24 cellular contexts compared by ENCODE assay signal in genomic region chr4:158871050-158871724, GRCh38.
DNase-seq lines count a peak whose midpoint lies in the region; ATAC-seq, FAIRE-seq and TF ChIP-seq lines count a peak whose summit lies in the region.
"Had no signal": no experiment of that assay in that cellular context is flagged by ENCODE, and none has a peak within 500 bp of the region (broad histone marks: within the 10 kb centered on the region; RNA-seq: fewer than 3 reads in every experiment).

No MANE protein-coding gene starts in this region.

- no peak overlapping the region for H3K4me3 Mint-ChIP-seq in astrocyte (ENCODE audit: unreplicated experiment)
- H3K4me3 Mint-ChIP-seq: activated T-cell treated with anti-CD3 and anti-CD28 coated beads, Interleukin-2, amount 50 U/mL, for 72 hours; CD4-positive, CD25-positive, alpha-beta regulatory T cell; IgD-negative memory B cell; naive thymus-derived CD4-positive, alpha-beta T cell had no signal

- H3K4me1 Mint-ChIP-seq in astrocyte (ENCODE audit: low read depth, unreplicated experiment): peaks cover 18% of the 10 kb centered on the region
- H3K4me1 Mint-ChIP-seq: IgD-negative memory B cell had no signal

- intact Hi-C loops in Right ventricle myocardium superior (cut with DNase I) (no loop called here), right cardiac atrium (cut with DNase I) (no loop called here), aorta (cut with DNase I) (loop anchor here (5.0 to 10.0 kb wide), 3 partner anchors 41 to 234 kb away; partner anchors contain the start of gene RAPGEF2 (in 2 of the 2))

- ATAC-seq in Right ventricle myocardium superior (ENCODE audit: poor library complexity) (peak; percentile 26), right cardiac atrium (peak; percentile 44 to 71), aorta (ENCODE audit: low FRiP score) (peak; percentile 63), GM21447 (IDR thresholded peaks at IDR 0.05; ENCODE audit: unreplicated experiment) (no peak)
- ATAC-seq in stimulated activated naive CD8-positive, alpha-beta T cell treated with anti-CD3 and anti-CD28 coated beads, Interleukin-15, Interleukin-2, amounts not matched to agents 100 U/mL and 50 U/mL, for 24 hours: no peak
- ATAC-seq: activated CD4-positive, CD25-positive, alpha-beta regulatory T cell treated with anti-CD3 and anti-CD28 coated beads, Interleukin-2, amount 50 U/mL, for 24 hours; activated T-cell treated with anti-CD3 and anti-CD28 coated beads, Interleukin-2, amount 50 U/mL, for 72 hours had no signal

- H3K79me2 ChIP-seq in astrocyte (ENCODE audit: insufficient read depth, low read length): no peaks in the 10 kb centered on the region

- H3K36me3 Mint-ChIP-seq in astrocyte (ENCODE audit: low read depth, unreplicated experiment): peaks cover 9% of the 10 kb centered on the region
- H3K36me3 Mint-ChIP-seq: IgD-negative memory B cell had no signal

- H3K4me3 ChIP-seq in right atrium auricular region (no peak overlapping the region), astrocyte (ENCODE audit: insufficient read depth, low read depth, low read length) (no peak overlapping the region), right cardiac atrium (ENCODE audit: low read length) (no peak overlapping the region), aorta (ENCODE audit: low read length in 2 of 2) (no peak overlapping the region)
- H3K4me3 ChIP-seq: psoas muscle had no signal

- H3K27me3 ChIP-seq in right atrium auricular region (no peaks in the 10 kb centered on the region), astrocyte (ENCODE audit: insufficient read depth, low read length) (no peaks in the 10 kb centered on the region), right cardiac atrium (ENCODE audit: control insufficient read depth, insufficient read depth) (no peaks in the 10 kb centered on the region), aorta (ENCODE audit: control insufficient read depth in 1 of 2, insufficient read depth in 2 of 2, low read length in 1 of 2) (no peaks in the 10 kb centered on the region)

- H3K27ac ChIP-seq in right atrium auricular region: peak overlapping the region in 1 of 2 donors; percentile 6
- H3K27ac ChIP-seq in astrocyte (ENCODE audit: low read depth, low read length): no peak overlapping the region
- no peak overlapping the region for H3K27ac ChIP-seq in right cardiac atrium (ENCODE audit: low read length)
- H3K27ac ChIP-seq in aorta (ENCODE audit: low read depth in 1 of 2, low read length in 2 of 2): peak overlapping the region in 1 of 2 donors; percentile 36
- H3K27ac ChIP-seq: HL-60, psoas muscle had no signal

- 18% methylated on average over 4 of the region's 4 CpGs for WGBS in right cardiac atrium
- WGBS in aorta, 2 donors: 4 to 7% methylated on average over 4 of the region's 4 CpGs

- H2AFZ ChIP-seq in astrocyte (ENCODE audit: low read depth, low read length): no peak overlapping the region

- H3K27me3 Mint-ChIP-seq in astrocyte (ENCODE audit: low read depth, unreplicated experiment): no peaks in the 10 kb centered on the region
- H3K27me3 Mint-ChIP-seq: CD4-positive, CD25-positive, alpha-beta regulatory T cell; naive thymus-derived CD4-positive, alpha-beta T cell had no signal

- H3K4me1 ChIP-seq in right atrium auricular region (peaks cover 0 to 13% of the 10 kb centered on the region in 2 donors), astrocyte (ENCODE audit: insufficient read depth, low read length) (peaks cover 16% of the 10 kb centered on the region), right cardiac atrium (ENCODE audit: control insufficient read depth, insufficient read depth, low read length) (peaks cover 3% of the 10 kb centered on the region), aorta (ENCODE audit: control insufficient read depth in 1 of 2, insufficient read depth in 2 of 2, low read length in 2 of 2) (peaks cover 0 to 7% of the 10 kb centered on the region in 2 donors)
- H3K4me1 ChIP-seq: psoas muscle had no signal

- H3K9me3 ChIP-seq in right atrium auricular region (no peaks in the 10 kb centered on the region), astrocyte (ENCODE audit: insufficient read depth, low read depth, low read length) (no peaks in the 10 kb centered on the region), right cardiac atrium (ENCODE audit: control insufficient read depth, low read length) (no peaks in the 10 kb centered on the region), aorta (ENCODE audit: control insufficient read depth, low read length) (no peaks in the 10 kb centered on the region)
- H3K9me3 ChIP-seq: psoas muscle had no signal

- H3K27ac Mint-ChIP-seq in astrocyte (ENCODE audit: unreplicated experiment): no peak overlapping the region
- H3K27ac Mint-ChIP-seq: activated T-cell treated with anti-CD3 and anti-CD28 coated beads, Interleukin-2, amount 50 U/mL, for 72 hours had no signal

- no peaks in the 10 kb centered on the region for H3K9me3 Mint-ChIP-seq in astrocyte (ENCODE audit: unreplicated experiment)
- H3K9me3 Mint-ChIP-seq: activated T-cell treated with anti-CD3 and anti-CD28 coated beads, Interleukin-2, amount 50 U/mL, for 72 hours; CD4-positive, CD25-positive, alpha-beta regulatory T cell; IgD-negative memory B cell; naive thymus-derived CD4-positive, alpha-beta T cell had no signal

- peaks cover 52% of the 10 kb centered on the region for H3K36me3 ChIP-seq in right atrium auricular region
- H3K36me3 ChIP-seq in astrocyte (ENCODE audit: insufficient read depth, low read length): peaks cover 7% of the 10 kb centered on the region
- H3K36me3 ChIP-seq in aorta (ENCODE audit: control insufficient read depth in 1 of 2, insufficient read depth in 2 of 2, low read length in 1 of 2): peaks cover 0 to 3% of the 10 kb centered on the region in 2 donors

- DNase-seq in Right ventricle myocardium superior (no peak), right atrium auricular region (ENCODE audit: low spot score) (no peak), astrocyte (ENCODE audit: low read depth) (peak; percentile 11), right cardiac atrium (no peak), aorta (no peak)
- DNase-seq in stimulated activated CD4-positive, alpha-beta T cell treated with anti-CD3 and anti-CD28 coated beads, Interleukin-12 subunit alpha, Interleukin-12 subunit beta, amount 100 ng/mL, for 4 hours: no peak
- no peak for DNase-seq in stimulated activated naive CD8-positive, alpha-beta T cell treated with anti-CD3 and anti-CD28 coated beads, Interleukin-15, Interleukin-2, amounts not matched to agents 100 U/mL and 50 U/mL, for 24 hours
- DNase-seq: ACHN; activated CD8-positive, alpha-beta memory T cell treated with anti-CD3 and anti-CD28 coated beads for 24 hours; activated naive CD4-positive, alpha-beta T cell treated with anti-CD3 and anti-CD28 coated beads, Interleukin-2, amount 50 U/mL, for 16 hours; activated T-cell treated with anti-CD3 and anti-CD28 coated beads, Interleukin-2, amount 50 U/mL, for 72 hours; CD4-positive, CD25-positive, alpha-beta regulatory T cell; effector memory CD4-positive, alpha-beta T cell; hippocampal formation; mammary epithelial cell; naive thymus-derived CD4-positive, alpha-beta T cell; NCI-H187; psoas muscle; stimulated activated CD8-positive, alpha-beta memory T cell treated with anti-CD3 and anti-CD28 coated beads, Interleukin-4, amount 100 ng/mL, for 48 hours had no signal

- H3K9ac ChIP-seq in astrocyte (ENCODE audit: low read length): no peak overlapping the region

- no peak for TF ChIP-seq CTCF in right atrium auricular region (IDR thresholded peaks at IDR 0.05)
- TF ChIP-seq CTCF in astrocyte (IDR thresholded peaks at IDR 0.05; ENCODE audit: insufficient read depth, low read depth, low read length): no peak

- FAIRE-seq in astrocyte (lab: Jason Lieb, UNC): no peak
- FAIRE-seq: keratinocyte had no signal

- no peak overlapping the region for H3K4me2 ChIP-seq in astrocyte (ENCODE audit: low read length)

- H4K20me1 ChIP-seq in astrocyte (ENCODE audit: insufficient read depth, low read length): no peaks in the 10 kb centered on the region

Comparison
In these comparisons a context has a peak if more than half of its experiments do, and no peak if none do; other contexts are left out.
1. ATAC-seq: peak in Right ventricle myocardium superior (single experiment), right cardiac atrium (2 of 2) and aorta (single experiment); none in stimulated activated naive CD8-positive, alpha-beta T cell treated with anti-CD3 and anti-CD28 coated beads, Interleukin-15, Interleukin-2, amounts not matched to agents 100 U/mL and 50 U/mL, for 24 hours (single experiment) and GM21447 (single experiment).
2. intact Hi-C loops: an anchor here in aorta (5.0 to 10.0 kb wide); none called in Right ventricle myocardium superior and right cardiac atrium.